Comparison of ENCODE assay signal across 8 cellular contexts in the genomic region with DNA sequence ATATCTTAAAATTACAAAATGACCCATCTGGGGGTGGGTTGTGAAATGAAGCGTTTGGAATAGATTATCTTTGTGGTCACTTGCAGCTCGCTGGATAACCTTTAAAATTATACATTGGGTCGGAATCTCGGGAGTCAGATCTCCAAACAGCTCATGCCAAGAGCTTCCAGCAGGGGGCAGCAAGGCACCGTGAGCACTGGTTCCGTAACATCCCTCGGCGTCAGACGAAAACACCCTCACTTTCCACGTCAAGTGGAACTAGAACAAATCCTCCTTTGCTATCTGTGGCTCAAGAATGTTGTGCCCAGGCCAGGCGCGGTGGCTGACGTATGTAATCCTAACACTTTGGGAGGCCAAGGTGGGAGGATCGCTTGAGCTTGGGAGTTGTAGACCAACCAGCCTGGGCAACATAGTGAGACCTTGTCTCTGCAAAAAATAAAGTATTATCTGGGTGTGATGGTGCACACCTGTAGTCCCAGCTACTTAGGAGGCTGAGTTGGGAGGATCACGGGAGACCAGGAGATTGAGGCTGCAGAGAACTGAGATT. TPM values are rescaled to one million over a fixed set of nuclear protein-coding genes. Genes with fewer than 3 reads are reported as not detected.
DNase-seq lines count a peak whose midpoint lies in the region; TF ChIP-seq lines count a peak whose summit lies in the region.

No MANE protein-coding gene starts in this region.

- H3K4me1 Mint-ChIP-seq in activated naive CD4-positive, alpha-beta T cell treated with anti-CD3 and anti-CD28 coated beads, Interleukin-2, amount 50 U/mL, for 24 hours, result peaks cover 6% of the 10 kb centered on the region
- H3K4me1 Mint-ChIP-seq in glutamatergic neuron (ENCODE audit: low read depth, unreplicated experiment), result peaks cover 2% of the 10 kb centered on the region
- peaks cover 41% of the 10 kb centered on the region for H3K4me1 Mint-ChIP-seq in type B pancreatic cell (ENCODE audit: unreplicated experiment)

- no peak for TF ChIP-seq POLR2A in NB4 (IDR thresholded peaks at IDR 0.05; ENCODE audit: extremely low read depth, insufficient read length)

- no peaks in the 10 kb centered on the region for H3K36me3 Mint-ChIP-seq in activated naive CD4-positive, alpha-beta T cell treated with anti-CD3 and anti-CD28 coated beads, Interleukin-2, amount 50 U/mL, for 24 hours
- no peaks in the 10 kb centered on the region for H3K36me3 Mint-ChIP-seq in glutamatergic neuron (ENCODE audit: unreplicated experiment)
- peaks cover 13% of the 10 kb centered on the region for H3K36me3 Mint-ChIP-seq in type B pancreatic cell

- H3K9me3 Mint-ChIP-seq in activated naive CD4-positive, alpha-beta T cell treated with anti-CD3 and anti-CD28 coated beads, Interleukin-2, amount 50 U/mL, for 24 hours, result no peaks in the 10 kb centered on the region
- H3K9me3 Mint-ChIP-seq in glutamatergic neuron (ENCODE audit: unreplicated experiment) (no peaks in the 10 kb centered on the region), type B pancreatic cell (no peaks in the 10 kb centered on the region)

- H3K4me3 Mint-ChIP-seq in activated naive CD4-positive, alpha-beta T cell treated with anti-CD3 and anti-CD28 coated beads, Interleukin-2, amount 50 U/mL, for 24 hours, result peak overlapping the region; percentile 12
- no peak overlapping the region for H3K4me3 Mint-ChIP-seq in glutamatergic neuron (ENCODE audit: unreplicated experiment)
- peak overlapping the region; percentile 66 for H3K4me3 Mint-ChIP-seq in type B pancreatic cell

- H3K4me3 ChIP-seq in NB4 (ENCODE audit: low read depth, low read length), result no peak overlapping the region

- peak; percentile 77 for DNase-seq in NCI-H1436 (lab: John Stamatoyannopoulos, UW)
- DNase-seq in NCI-H1436 treated with DMSO at 0.1 percent for 48 hours (lab: John Stamatoyannopoulos, UW), result no peak
- DNase-seq in NB4 (ENCODE audit: low read depth), result peak; percentile 68
- peak; percentile 66 for DNase-seq in SKM-1 treated with dmso at 0.1 percent for 144 hours (lab: John Stamatoyannopoulos, UW; ENCODE audit: unreplicated experiment)
- peak; percentile 85 for DNase-seq in glutamatergic neuron
- peak; percentile 64 to 97 (median 88) for DNase-seq in posterior cingulate gyrus
- peak; percentile 82 for DNase-seq in type B pancreatic cell (ENCODE audit: extremely low spot score, unreplicated experiment)

- intact Hi-C loops in posterior cingulate gyrus (cut with DNase I), result loop anchor here (1.0 to 10.0 kb wide), 3 partner anchors 140 to 823 kb away; no protein-coding TSS in a partner anchor

- no peak overlapping the region for H3K27ac Mint-ChIP-seq in activated naive CD4-positive, alpha-beta T cell treated with anti-CD3 and anti-CD28 coated beads, Interleukin-2, amount 50 U/mL, for 24 hours
- H3K27ac Mint-ChIP-seq in glutamatergic neuron (ENCODE audit: unreplicated experiment), result no peak overlapping the region
- peak overlapping the region; percentile 47 for H3K27ac Mint-ChIP-seq in type B pancreatic cell

- peaks cover 1% of the 10 kb centered on the region for H3K27me3 Mint-ChIP-seq in activated naive CD4-positive, alpha-beta T cell treated with anti-CD3 and anti-CD28 coated beads, Interleukin-2, amount 50 U/mL, for 24 hours
- H3K27me3 Mint-ChIP-seq in glutamatergic neuron (ENCODE audit: unreplicated experiment) (peaks cover 10% of the 10 kb centered on the region), type B pancreatic cell (peaks cover 8% of the 10 kb centered on the region)

- TF ChIP-seq CTCF in NB4 (IDR thresholded peaks at IDR 0.05; ENCODE audit: low read depth, low read length) (peak; percentile 86), glutamatergic neuron (IDR thresholded peaks at IDR 0.05; ENCODE audit: partially characterized antibody, unreplicated experiment) (peak; percentile 97), type B pancreatic cell (conservative IDR thresholded peaks at IDR 0.05) (peak; percentile 98)

RNA-seq across cellular contexts. Expression of gene UMPS, which starts 31.1 kb away (rescaled TPM):
- total RNA-seq in glutamatergic neuron (ENCODE audit: unreplicated experiment), result 30.7 TPM
- total RNA-seq in type B pancreatic cell (ENCODE audit: low replicate concordance), result 46.7 and 51.6 TPM in 2 replicates
